In the genomic region with DNA sequence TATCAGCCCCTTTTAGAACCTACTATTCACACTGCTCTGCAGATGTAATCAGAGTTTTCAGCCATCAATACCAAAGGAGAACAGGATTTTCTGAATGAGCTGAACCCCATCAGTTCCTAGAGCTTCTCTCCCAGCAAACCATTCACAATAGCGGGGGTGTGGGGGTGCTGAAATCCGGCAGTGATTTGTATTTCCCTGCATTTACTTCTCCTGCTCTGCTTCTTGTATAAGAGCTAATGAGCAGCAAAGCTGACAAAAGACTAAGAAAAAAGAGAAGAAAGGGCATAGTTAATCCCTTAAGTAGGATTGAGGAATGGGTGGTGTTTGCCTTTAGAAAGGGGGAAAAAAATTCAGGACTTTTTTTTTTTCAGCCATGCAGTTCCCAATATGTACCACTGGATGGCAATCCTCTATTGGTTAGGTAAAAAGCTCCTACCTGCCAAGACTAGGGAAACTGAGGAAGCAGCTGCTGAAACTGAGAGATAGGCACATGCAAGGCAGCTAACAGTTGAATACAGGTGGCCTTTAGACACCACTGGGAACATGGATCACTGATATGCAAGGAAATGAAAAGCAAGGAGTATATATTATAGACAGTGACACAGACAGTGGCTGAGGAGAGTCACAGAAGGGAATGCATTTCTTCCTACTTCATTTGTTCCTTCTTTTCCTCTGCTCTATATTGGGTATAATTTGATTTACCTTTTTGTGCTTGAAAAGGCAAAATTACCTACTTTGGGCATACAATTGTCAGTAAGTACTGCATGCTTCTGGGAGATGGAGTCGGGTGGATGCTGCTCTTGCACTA, we compare ENCODE assay signal across 10 cellular contexts.
DNase-seq lines count a peak whose midpoint lies in the region; ATAC-seq, FAIRE-seq and TF ChIP-seq lines count a peak whose summit lies in the region.
"Had no signal": no experiment of that assay in that cellular context is flagged by ENCODE, and none has a peak within 500 bp of the region (broad histone marks: within the 10 kb centered on the region; RNA-seq: fewer than 3 reads in every experiment).

No MANE protein-coding gene starts in this region.

- H3K27me3 Mint-ChIP-seq in H9 (ENCODE audit: low read depth): peaks cover 76% of the 10 kb centered on the region

- H3K9me3 ChIP-seq in H9 (ENCODE audit: control insufficient read depth, low read depth, low read length): no peaks in the 10 kb centered on the region
- no peaks in the 10 kb centered on the region for H3K9me3 ChIP-seq in liver (ENCODE audit: control insufficient read depth in 4 of 4, low read length in 3 of 4)

- no peak overlapping the region for H3K14ac ChIP-seq in H9 (ENCODE audit: insufficient read depth, low read length)

- H3K4ac ChIP-seq in H9 (ENCODE audit: low read depth, low read length): no peak overlapping the region

- peaks cover 2% of the 10 kb centered on the region for H4K20me1 ChIP-seq in H9 (ENCODE audit: control insufficient read depth, insufficient read depth, insufficient read length)

- peak; percentile 44 to 70 for TF ChIP-seq RAD21 in liver (IDR thresholded peaks at IDR 0.05)

- H3K79me1 ChIP-seq in H9 (ENCODE audit: insufficient read depth, low read depth, low read length, poor library complexity, severe bottlenecking): no peaks in the 10 kb centered on the region

- no CpG with 5 or more reads among the region's 3 CpGs for WGBS in H9 (ENCODE audit: extremely low coverage, insufficient read length, low lambda C conversion rate)
- 92% methylated on average over 3 of the region's 3 CpGs for WGBS in liver

- H3K18ac ChIP-seq in H9 (ENCODE audit: insufficient read length, low read depth, low read length): no peak overlapping the region

- H3T11ph ChIP-seq in H9 (ENCODE audit: low read length): no peak overlapping the region

- H2BK5ac ChIP-seq in H9 (ENCODE audit: insufficient read length, low read length): no peak overlapping the region

- H3K23me2 ChIP-seq in H9 (ENCODE audit: insufficient read length, low read depth, low read length, poor library complexity, severe bottlenecking): no peaks in the 10 kb centered on the region

- H3K23ac ChIP-seq in H9 (ENCODE audit: insufficient read length, low read depth, low read length): no peak overlapping the region

- H3K4me1 ChIP-seq in H9 (ENCODE audit: insufficient read depth, low read length) (peaks cover 14% of the 10 kb centered on the region), liver (ENCODE audit: control insufficient read depth in 4 of 4, insufficient read depth in 4 of 4, low read length in 3 of 4) (no peaks in the 10 kb centered on the region)

- TF ChIP-seq CTCF in C4-2B (conservative IDR thresholded peaks at IDR 0.05): peak; percentile 81
- TF ChIP-seq CTCF in H9 (conservative IDR thresholded peaks at IDR 0.05): peak; percentile 96
- peak; percentile 75 for TF ChIP-seq CTCF in astrocyte of the cerebellum (IDR thresholded peaks at IDR 0.05; ENCODE audit: low read depth, low read length, missing control alignments)
- peak; percentile 33 for TF ChIP-seq CTCF in liver (IDR thresholded peaks at IDR 0.05; ENCODE audit: low read depth, low read length, missing input control)

- no peak overlapping the region for H3K9ac ChIP-seq in H9 (ENCODE audit: extremely low read depth, insufficient read length, low read length)
- H3K9ac ChIP-seq in liver (ENCODE audit: low read depth in 1 of 2, low read length in 2 of 2): no peak overlapping the region

- no peak for FAIRE-seq in RCC 7860 (lab: Jason Lieb, UNC)

- no peaks in the 10 kb centered on the region; a peak in 1 of 7 replicates for H3K36me3 Mint-ChIP-seq in H9 (ENCODE audit: insufficient read depth in 1 of 3, low read depth in 3 of 3)

- in situ Hi-C loops in astrocyte of the cerebellum (cut with HindIII; ENCODE audit: low sequenced_read_pairs): no loop called here

- H4K91ac ChIP-seq in H9 (ENCODE audit: insufficient read length, low read depth, low read length): no peak overlapping the region

- H3K36me3 ChIP-seq in liver (ENCODE audit: control insufficient read depth in 4 of 4, insufficient read depth in 3 of 4, low read depth in 1 of 4, low read length in 3 of 4): no peaks in the 10 kb centered on the region

- H3K27me3 ChIP-seq in H9 (ENCODE audit: insufficient read depth, low read length) (peaks cover 22% of the 10 kb centered on the region; the same call in 1 of the 2 replicates), liver (ENCODE audit: control insufficient read depth in 4 of 4, insufficient read depth in 4 of 4, low read length in 3 of 4) (no peaks in the 10 kb centered on the region)

- no peak overlapping the region for H2BK12ac ChIP-seq in H9 (ENCODE audit: insufficient read length, low read depth, low read length)

- no peak overlapping the region for H4K5ac ChIP-seq in H9 (ENCODE audit: insufficient read length, low read depth, low read length)

- no peak overlapping the region for H3K56ac ChIP-seq in H9 (ENCODE audit: insufficient read length, low read depth, low read length)

- H2AFZ ChIP-seq in H9 (ENCODE audit: low read length): no peak overlapping the region

- ATAC-seq in HG02588 (IDR thresholded peaks at IDR 0.05; ENCODE audit: unreplicated experiment): no peak

- H3K4me1 Mint-ChIP-seq in H9: peaks cover 69 to 74% of the 10 kb centered on the region in 2 experiments

- H3K27ac ChIP-seq in C4-2B (no peak overlapping the region), H9 (ENCODE audit: insufficient read length, low read depth, low read length) (no peak overlapping the region), liver (ENCODE audit: low read depth in 1 of 2, low read length in 2 of 2) (no peak overlapping the region)

- no peak overlapping the region for H4K8ac ChIP-seq in H9 (replicated peaks; ENCODE audit: insufficient read length, low read depth, low read length)

- H2AK5ac ChIP-seq in H9 (ENCODE audit: insufficient read length, low read length): no peak overlapping the region

- no peak overlapping the region for H3K4me2 ChIP-seq in H9 (ENCODE audit: insufficient read depth, insufficient read length, low read length)

- peak overlapping the region in 1 of 2 experiments; percentile 60; a peak in 3 of 5 replicates for H3K4me3 Mint-ChIP-seq in H9

- H2BK15ac ChIP-seq in H9 (ENCODE audit: low read depth, low read length): no peak overlapping the region

- H3K4me3 ChIP-seq in astrocyte of the cerebellum (ENCODE audit: low read depth, low read length) (no peak overlapping the region), liver (ENCODE audit: low read depth in 1 of 3, low read length in 3 of 3) (no peak overlapping the region)

- H3K79me2 ChIP-seq in H9 (ENCODE audit: insufficient read depth, low read length): no peaks in the 10 kb centered on the region

- peak overlapping the region in 2 of 3 experiments; percentile 37 to 76; a peak in 2 of 7 replicates for H3K27ac Mint-ChIP-seq in H9

- H2BK20ac ChIP-seq in H9 (ENCODE audit: low read depth, low read length, poor library complexity, severe bottlenecking): no peak overlapping the region

- DNase-seq in H9 (no peak), astrocyte of the cerebellum (ENCODE audit: low read depth) (no peak), RCC 7860 (ENCODE audit: low spot score) (no peak), NCI-H2196 treated with DMSO at 0.1 percent for 48 hours (lab: John Stamatoyannopoulos, UW; ENCODE audit: unreplicated experiment) (no peak), NOMO-1 treated with DMSO at 0.1 percent for 48 hours (lab: John Stamatoyannopoulos, UW; ENCODE audit: unreplicated experiment) (no peak)
- DNase-seq: activated CD8-positive, alpha-beta memory T cell treated with anti-CD3 and anti-CD28 coated beads for 24 hours; NCI-H69 had no signal

- H3K9me3 Mint-ChIP-seq in H9: no peaks in the 10 kb centered on the region

- H2BK120ac ChIP-seq in H9 (ENCODE audit: low read depth, low read length, poor library complexity, severe bottlenecking): no peak overlapping the region

TF ChIP-seq in liver, 16 proteins besides CTCF, POLR2A, EP300 and RAD21 (continues in another document):
- TF ChIP-seq, protein P1, sequence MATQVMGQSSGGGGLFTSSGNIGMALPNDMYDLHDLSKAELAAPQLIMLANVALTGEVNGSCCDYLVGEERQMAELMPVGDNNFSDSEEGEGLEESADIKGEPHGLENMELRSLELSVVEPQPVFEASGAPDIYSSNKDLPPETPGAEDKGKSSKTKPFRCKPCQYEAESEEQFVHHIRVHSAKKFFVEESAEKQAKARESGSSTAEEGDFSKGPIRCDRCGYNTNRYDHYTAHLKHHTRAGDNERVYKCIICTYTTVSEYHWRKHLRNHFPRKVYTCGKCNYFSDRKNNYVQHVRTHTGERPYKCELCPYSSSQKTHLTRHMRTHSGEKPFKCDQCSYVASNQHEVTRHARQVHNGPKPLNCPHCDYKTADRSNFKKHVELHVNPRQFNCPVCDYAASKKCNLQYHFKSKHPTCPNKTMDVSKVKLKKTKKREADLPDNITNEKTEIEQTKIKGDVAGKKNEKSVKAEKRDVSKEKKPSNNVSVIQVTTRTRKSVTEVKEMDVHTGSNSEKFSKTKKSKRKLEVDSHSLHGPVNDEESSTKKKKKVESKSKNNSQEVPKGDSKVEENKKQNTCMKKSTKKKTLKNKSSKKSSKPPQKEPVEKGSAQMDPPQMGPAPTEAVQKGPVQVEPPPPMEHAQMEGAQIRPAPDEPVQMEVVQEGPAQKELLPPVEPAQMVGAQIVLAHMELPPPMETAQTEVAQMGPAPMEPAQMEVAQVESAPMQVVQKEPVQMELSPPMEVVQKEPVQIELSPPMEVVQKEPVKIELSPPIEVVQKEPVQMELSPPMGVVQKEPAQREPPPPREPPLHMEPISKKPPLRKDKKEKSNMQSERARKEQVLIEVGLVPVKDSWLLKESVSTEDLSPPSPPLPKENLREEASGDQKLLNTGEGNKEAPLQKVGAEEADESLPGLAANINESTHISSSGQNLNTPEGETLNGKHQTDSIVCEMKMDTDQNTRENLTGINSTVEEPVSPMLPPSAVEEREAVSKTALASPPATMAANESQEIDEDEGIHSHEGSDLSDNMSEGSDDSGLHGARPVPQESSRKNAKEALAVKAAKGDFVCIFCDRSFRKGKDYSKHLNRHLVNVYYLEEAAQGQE (IDR thresholded peaks at IDR 0.05): no peak
- TF ChIP-seq HNF4A (conservative IDR thresholded peaks at IDR 0.05) (no peak), SP1 (IDR thresholded peaks at IDR 0.05) (no peak), EGR1 (IDR thresholded peaks at IDR 0.05; ENCODE audit: low read depth in 2 of 2) (no peak), TAF1 (conservative IDR thresholded peaks at IDR 0.05) (no peak)

Comparison
In these comparisons a context has a peak if more than half of its experiments do, and no peak if none do; other contexts are left out.
1. CTCF ChIP-seq: peak in every context shown above with its lines; median percentile 96 in H9; 81 in C4-2B; 75 in astrocyte of the cerebellum; 33 in liver.